In genomic region chr2:40282428-40282827, GRCh38 we compare ENCODE assay signal across 11 cellular contexts.
DNase-seq lines count a peak whose midpoint lies in the region; ATAC-seq and TF ChIP-seq lines count a peak whose summit lies in the region.
"Had no signal": no experiment of that assay in that cellular context is flagged by ENCODE, and none has a peak within 500 bp of the region (broad histone marks: within the 10 kb centered on the region; RNA-seq: fewer than 3 reads in every experiment).

No MANE protein-coding gene starts in this region.

- ATAC-seq in GM18502 (IDR thresholded peaks at IDR 0.05; ENCODE audit: poor library complexity, unreplicated experiment): peak; percentile 37
- peak; percentile 37 for ATAC-seq in HG03066 (IDR thresholded peaks at IDR 0.05; ENCODE audit: low read depth, unreplicated experiment)
- ATAC-seq in GM19467 (IDR thresholded peaks at IDR 0.05; ENCODE audit: unreplicated experiment): no peak

- in situ Hi-C loops in GM13976 (cut with MboI; ENCODE audit: low sequenced_read_pairs, unreplicated experiment): no loop called here

- H3K4me3 ChIP-seq in skeletal muscle cell (ENCODE audit: low read depth, low read length): peak overlapping the region; percentile 12
- H3K4me3 ChIP-seq: neural progenitor cell had no signal

- no peak for TF ChIP-seq CTCF in GM13976 (IDR thresholded peaks at IDR 0.05; ENCODE audit: borderline replicate concordance, control extremely low read depth, extremely low read depth, insufficient read depth, missing control alignments)

- peak; percentile 47 for DNase-seq in fibroblast of gingiva (ENCODE audit: low read depth)
- DNase-seq in skeletal muscle cell (ENCODE audit: low read depth): peak; percentile 45
- no peak for DNase-seq in KG1 (lab: John Stamatoyannopoulos, UW)
- DNase-seq in GM13976 (ENCODE audit: low spot score): no peak
- DNase-seq in 8988T: no peak
- DNase-seq: DMS79 treated with DMSO at 0.1 percent for 48 hours, NCI-H1436 had no signal

Comparison
In these comparisons a context has a peak if more than half of its experiments do, and no peak if none do; other contexts are left out.
1. DNase-seq: peak in fibroblast of gingiva (single experiment) and skeletal muscle cell (single experiment); none in KG1 (single experiment), GM13976 (single experiment) and 8988T (single experiment).